ENCODE assay signal across 22 cellular contexts in genomic region chr11:131066551-131066950, GRCh38.
DNase-seq lines count a peak whose midpoint lies in the region; ATAC-seq and TF ChIP-seq lines count a peak whose summit lies in the region.
"Had no signal": no experiment of that assay in that cellular context is flagged by ENCODE, and none has a peak within 500 bp of the region (broad histone marks: within the 10 kb centered on the region; RNA-seq: fewer than 3 reads in every experiment).

No MANE protein-coding gene starts in this region.

- H3K4me1 ChIP-seq in esophagus muscularis mucosa (no peaks in the 10 kb centered on the region), upper lobe of right lung (no peaks in the 10 kb centered on the region)
- H3K4me1 ChIP-seq: A549; BLaER1 treated with 17β-estradiol and CSF1 and Interleukin-3, amounts not matched to agents 10 nM and 100 nM had no signal

- TF ChIP-seq CTCF in esophagus muscularis mucosa (IDR thresholded peaks at IDR 0.05) (no peak), upper lobe of right lung (IDR thresholded peaks at IDR 0.05) (no peak), osteocyte (IDR thresholded peaks at IDR 0.05) (no peak)

- H3K4me3 ChIP-seq in esophagus muscularis mucosa (no peak overlapping the region), upper lobe of right lung (no peak overlapping the region)
- H3K4me3 ChIP-seq: A549; BLaER1 treated with 17β-estradiol and CSF1 and Interleukin-3, amounts not matched to agents 10 nM and 100 nM; GM12878 had no signal

- H3K27ac Mint-ChIP-seq in osteocyte (ENCODE audit: unreplicated experiment): no peak overlapping the region
- H3K27ac Mint-ChIP-seq: B cell; CD4-positive, alpha-beta T cell; CD8-positive, alpha-beta T cell had no signal

- H3K4me1 Mint-ChIP-seq in osteocyte (ENCODE audit: unreplicated experiment): no peaks in the 10 kb centered on the region
- H3K4me1 Mint-ChIP-seq: B cell had no signal

- H3K27me3 ChIP-seq in esophagus muscularis mucosa: peaks cover 0 to 12% (median 0%) of the 10 kb centered on the region in 4 donors
- peaks cover 9% of the 10 kb centered on the region for H3K27me3 ChIP-seq in upper lobe of right lung
- H3K27me3 ChIP-seq: BLaER1 treated with 17β-estradiol and CSF1 and Interleukin-3, amounts not matched to agents 10 nM and 100 nM had no signal

- H3K9me3 ChIP-seq in esophagus muscularis mucosa (no peaks in the 10 kb centered on the region), upper lobe of right lung (no peaks in the 10 kb centered on the region)
- H3K9me3 ChIP-seq: A549; BLaER1 treated with 17β-estradiol and CSF1 and Interleukin-3, amounts not matched to agents 10 nM and 100 nM had no signal

- DNase-seq in COLO668 (lab: John Stamatoyannopoulos, UW; ENCODE audit: unreplicated experiment) (peak; percentile 32), esophagus muscularis mucosa (ENCODE audit: extremely low spot score) (peak; percentile 90), upper lobe of right lung (no peak), osteocyte (ENCODE audit: extremely low spot score, unreplicated experiment) (no peak)
- DNase-seq: AML-193; CD4-positive, alpha-beta T cell; CD8-positive, alpha-beta T cell; COR-L47; DMS 273 treated with DMSO at 0.1 percent for 48 hours; DMS153; DMS53; DMS79; DND-41; EL; GDM1 had no signal

- H3K4me3 Mint-ChIP-seq in osteocyte (ENCODE audit: unreplicated experiment): no peak overlapping the region
- H3K4me3 Mint-ChIP-seq: B cell; CD4-positive, alpha-beta T cell; CD8-positive, alpha-beta T cell had no signal

- intact Hi-C loops in esophagus muscularis mucosa (cut with DNase I) (no loop called here), upper lobe of right lung (cut with DNase I) (no loop called here)

- no peak for TF ChIP-seq EP300 in esophagus muscularis mucosa (IDR thresholded peaks at IDR 0.05)

- no peaks in the 10 kb centered on the region for H3K36me3 Mint-ChIP-seq in osteocyte (ENCODE audit: unreplicated experiment)
- H3K36me3 Mint-ChIP-seq: CD8-positive, alpha-beta T cell had no signal

- H3K9me3 Mint-ChIP-seq in osteocyte (ENCODE audit: unreplicated experiment): no peaks in the 10 kb centered on the region
- H3K9me3 Mint-ChIP-seq: CD4-positive, alpha-beta T cell; CD8-positive, alpha-beta T cell had no signal

- no peaks in the 10 kb centered on the region for H3K36me3 ChIP-seq in esophagus muscularis mucosa
- H3K36me3 ChIP-seq in upper lobe of right lung: no peaks in the 10 kb centered on the region
- H3K36me3 ChIP-seq: BLaER1 treated with 17β-estradiol and CSF1 and Interleukin-3, amounts not matched to agents 10 nM and 100 nM had no signal

- H3K27me3 Mint-ChIP-seq in osteocyte (ENCODE audit: unreplicated experiment): peaks cover 19% of the 10 kb centered on the region

- ATAC-seq in upper lobe of right lung (peak; percentile 11), HG02884 (IDR thresholded peaks at IDR 0.05; ENCODE audit: unreplicated experiment) (no peak)
- ATAC-seq: A549; CD8-positive, alpha-beta T cell; GM12878 had no signal

- H3K27ac ChIP-seq in esophagus muscularis mucosa (replicated peaks in 1 of 4) (no peak overlapping the region), upper lobe of right lung (no peak overlapping the region)
- H3K27ac ChIP-seq: 22Rv1; A549; BLaER1 treated with 17β-estradiol and CSF1 and Interleukin-3, amounts not matched to agents 10 nM and 100 nM; C4-2B had no signal

- no peak for TF ChIP-seq POLR2A in esophagus muscularis mucosa (IDR thresholded peaks at IDR 0.05; ENCODE audit: low read depth)

- 85% methylated on average over 7 of the region's 7 CpGs for WGBS in esophagus muscularis mucosa

Comparison
In these comparisons a context has a peak if more than half of its experiments do, and no peak if none do; other contexts are left out.
1. DNase-seq: peak in COLO668 (single experiment) and esophagus muscularis mucosa (single experiment); none in upper lobe of right lung (single experiment) and osteocyte (single experiment).